Comparison of ENCODE assay signal across 1 cellular context in the genomic region with DNA sequence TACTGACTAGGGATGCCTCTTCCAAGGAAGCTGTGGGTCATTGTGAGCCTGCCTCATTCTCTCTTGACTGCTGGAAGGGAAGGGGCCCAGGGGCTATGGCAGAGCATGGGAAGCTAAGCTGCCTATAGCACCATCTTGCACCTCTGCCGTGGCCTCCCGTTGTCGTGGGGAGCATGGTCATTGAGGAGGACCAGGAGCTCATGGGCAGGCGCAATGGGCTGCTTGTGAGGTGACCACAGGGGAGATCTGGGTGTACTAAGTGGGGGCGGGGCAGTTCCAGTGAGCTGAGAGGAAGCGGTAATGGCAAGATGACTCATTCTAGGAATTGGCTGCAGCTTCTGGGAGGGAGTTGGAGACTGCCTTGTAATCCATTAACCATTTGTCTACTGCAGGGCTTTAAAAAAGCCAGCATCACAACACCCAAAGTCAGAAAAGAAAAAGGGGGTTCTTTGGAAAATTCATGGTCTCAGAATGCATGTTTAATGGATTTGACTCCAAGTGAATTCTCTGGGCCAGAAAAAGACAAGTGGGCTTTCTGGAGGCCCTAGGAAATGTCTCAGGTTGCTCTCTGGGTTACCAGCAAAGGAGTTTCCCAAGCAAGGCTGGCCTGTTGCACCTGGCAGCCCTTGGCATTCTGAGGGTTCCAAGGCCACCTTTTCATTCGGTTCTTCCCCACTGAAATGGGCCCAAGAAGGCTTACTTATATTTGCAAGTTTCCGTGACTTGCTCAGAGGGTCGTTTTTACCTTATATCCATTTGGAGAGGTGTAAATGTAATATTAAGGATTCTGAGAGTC.
TF ChIP-seq lines count a peak whose summit lies in the region.

No MANE protein-coding gene starts in this region.

TF ChIP-seq in A549, 52 proteins besides CTCF, POLR2A, EP300 and RAD21 (continued from another document):
- TF ChIP-seq, protein P1, sequence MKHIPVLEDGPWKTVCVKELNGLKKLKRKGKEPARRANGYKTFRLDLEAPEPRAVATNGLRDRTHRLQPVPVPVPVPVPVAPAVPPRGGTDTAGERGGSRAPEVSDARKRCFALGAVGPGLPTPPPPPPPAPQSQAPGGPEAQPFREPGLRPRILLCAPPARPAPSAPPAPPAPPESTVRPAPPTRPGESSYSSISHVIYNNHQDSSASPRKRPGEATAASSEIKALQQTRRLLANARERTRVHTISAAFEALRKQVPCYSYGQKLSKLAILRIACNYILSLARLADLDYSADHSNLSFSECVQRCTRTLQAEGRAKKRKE (CRISPR knock-in tag; IDR thresholded peaks at IDR 0.05; ENCODE audit: low read depth) = no peak
- peak; percentile 45; the same call in 1 of the 2 replicates for TF ChIP-seq RARB (CRISPR knock-in tag; IDR thresholded peaks at IDR 0.05)
- no peak for TF ChIP-seq ESRRA (IDR thresholded peaks at IDR 0.05; ENCODE audit: borderline replicate concordance, low read length)
- TF ChIP-seq RNF2 (IDR thresholded peaks at IDR 0.05; ENCODE audit: borderline replicate concordance, low read depth) = no peak
- no peak for TF ChIP-seq ZC3H11A (IDR thresholded peaks at IDR 0.05)
- no peak for TF ChIP-seq SREBF2 (IDR thresholded peaks at IDR 0.05)
- TF ChIP-seq CHD4 (IDR thresholded peaks at IDR 0.05; ENCODE audit: borderline replicate concordance) = no peak
- TF ChIP-seq, protein P2, sequence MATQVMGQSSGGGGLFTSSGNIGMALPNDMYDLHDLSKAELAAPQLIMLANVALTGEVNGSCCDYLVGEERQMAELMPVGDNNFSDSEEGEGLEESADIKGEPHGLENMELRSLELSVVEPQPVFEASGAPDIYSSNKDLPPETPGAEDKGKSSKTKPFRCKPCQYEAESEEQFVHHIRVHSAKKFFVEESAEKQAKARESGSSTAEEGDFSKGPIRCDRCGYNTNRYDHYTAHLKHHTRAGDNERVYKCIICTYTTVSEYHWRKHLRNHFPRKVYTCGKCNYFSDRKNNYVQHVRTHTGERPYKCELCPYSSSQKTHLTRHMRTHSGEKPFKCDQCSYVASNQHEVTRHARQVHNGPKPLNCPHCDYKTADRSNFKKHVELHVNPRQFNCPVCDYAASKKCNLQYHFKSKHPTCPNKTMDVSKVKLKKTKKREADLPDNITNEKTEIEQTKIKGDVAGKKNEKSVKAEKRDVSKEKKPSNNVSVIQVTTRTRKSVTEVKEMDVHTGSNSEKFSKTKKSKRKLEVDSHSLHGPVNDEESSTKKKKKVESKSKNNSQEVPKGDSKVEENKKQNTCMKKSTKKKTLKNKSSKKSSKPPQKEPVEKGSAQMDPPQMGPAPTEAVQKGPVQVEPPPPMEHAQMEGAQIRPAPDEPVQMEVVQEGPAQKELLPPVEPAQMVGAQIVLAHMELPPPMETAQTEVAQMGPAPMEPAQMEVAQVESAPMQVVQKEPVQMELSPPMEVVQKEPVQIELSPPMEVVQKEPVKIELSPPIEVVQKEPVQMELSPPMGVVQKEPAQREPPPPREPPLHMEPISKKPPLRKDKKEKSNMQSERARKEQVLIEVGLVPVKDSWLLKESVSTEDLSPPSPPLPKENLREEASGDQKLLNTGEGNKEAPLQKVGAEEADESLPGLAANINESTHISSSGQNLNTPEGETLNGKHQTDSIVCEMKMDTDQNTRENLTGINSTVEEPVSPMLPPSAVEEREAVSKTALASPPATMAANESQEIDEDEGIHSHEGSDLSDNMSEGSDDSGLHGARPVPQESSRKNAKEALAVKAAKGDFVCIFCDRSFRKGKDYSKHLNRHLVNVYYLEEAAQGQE (IDR thresholded peaks at IDR 0.05) = no peak; the same call in none of the 2 replicates
- TF ChIP-seq, protein P3, sequence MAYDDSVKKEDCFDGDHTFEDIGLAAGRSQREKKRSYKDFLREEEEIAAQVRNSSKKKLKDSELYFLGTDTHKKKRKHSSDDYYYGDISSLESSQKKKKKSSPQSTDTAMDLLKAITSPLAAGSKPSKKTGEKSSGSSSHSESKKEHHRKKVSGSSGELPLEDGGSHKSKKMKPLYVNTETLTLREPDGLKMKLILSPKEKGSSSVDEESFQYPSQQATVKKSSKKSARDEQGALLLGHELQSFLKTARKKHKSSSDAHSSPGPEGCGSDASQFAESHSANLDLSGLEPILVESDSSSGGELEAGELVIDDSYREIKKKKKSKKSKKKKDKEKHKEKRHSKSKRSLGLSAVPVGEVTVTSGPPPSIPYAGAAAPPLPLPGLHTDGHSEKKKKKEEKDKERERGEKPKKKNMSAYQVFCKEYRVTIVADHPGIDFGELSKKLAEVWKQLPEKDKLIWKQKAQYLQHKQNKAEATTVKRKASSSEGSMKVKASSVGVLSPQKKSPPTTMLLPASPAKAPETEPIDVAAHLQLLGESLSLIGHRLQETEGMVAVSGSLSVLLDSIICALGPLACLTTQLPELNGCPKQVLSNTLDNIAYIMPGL (CRISPR knock-in tag; IDR thresholded peaks at IDR 0.05; ENCODE audit: borderline replicate concordance) = no peak
